In genomic region chr17:57549996-57550395, GRCh38 we compare ENCODE assay signal across 24 cellular contexts.
A peak's percentile ranks its signal among the peaks of the same experiment; 100 is the strongest.
DNase-seq lines count a peak whose midpoint lies in the region; ATAC-seq, FAIRE-seq and TF ChIP-seq lines count a peak whose summit lies in the region.
"Had no signal": no experiment of that assay in that cellular context is flagged by ENCODE, and none has a peak within 500 bp of the region (broad histone marks: within the 10 kb centered on the region; RNA-seq: fewer than 3 reads in every experiment).

No MANE protein-coding gene starts in this region.

- H3K36me3 ChIP-seq in HUES6 (ENCODE audit: control insufficient read depth, insufficient read depth, low read length) (no peaks in the 10 kb centered on the region), H1 (ENCODE audit: control insufficient read depth in 2 of 4, insufficient read depth in 4 of 4, low read length in 3 of 4) (peaks cover 0 to 2% (median 0%) of the 10 kb centered on the region in 4 experiments; a peak in 1 of 8 replicates), neuronal stem cell (replicated peaks in 1 of 2; ENCODE audit: control insufficient read depth in 2 of 2, insufficient read depth in 2 of 2, low read length in 2 of 2) (no peaks in the 10 kb centered on the region)
- H3K36me3 ChIP-seq: breast epithelium, sigmoid colon had no signal

- 76% methylated on average over 10 of the region's 10 CpGs; no CpG with 5 or more reads in 1 of the 2 experiments for WGBS in H1 (ENCODE audit: extremely low coverage in 1 of 2, insufficient coverage in 1 of 2, insufficient read length in 1 of 2, insufficient replicate concordance in 2 of 2, low coverage in 1 of 2, low lambda C conversion rate in 2 of 2, missing lambda C conversion rate in 1 of 2), 2 experiments
- no CpG with 5 or more reads among the region's 10 CpGs for WGBS in neuronal stem cell (ENCODE audit: extremely low coverage in 2 of 2, insufficient read length in 2 of 2, insufficient replicate concordance in 1 of 2), 2 donors

- no peak for TF ChIP-seq RAD21 in H1 (IDR thresholded peaks at IDR 0.05 in 1 of 2, conservative IDR thresholded peaks at IDR 0.05 in 1 of 2; ENCODE audit: low read depth in 2 of 2, low read length in 2 of 2)

- no peak overlapping the region for H3K4me3 Mint-ChIP-seq in CD4-positive, alpha-beta T cell
- H3K4me3 Mint-ChIP-seq: T-helper 2 cell treated with Interferon-gamma antibody and Interleukin-4, amounts not matched to agents 5 μg/mL and 100 μg/mL, for 36 hours had no signal

- no peaks in the 10 kb centered on the region for H3K27me3 Mint-ChIP-seq in CD4-positive, alpha-beta T cell

- H2BK120ac ChIP-seq in H1 (replicated peaks; ENCODE audit: low read depth, low read length): no peak overlapping the region
- H2BK120ac ChIP-seq in neuronal stem cell (ENCODE audit: low read depth, low read length): no peak overlapping the region

- H3K4me1 Mint-ChIP-seq in CD4-positive, alpha-beta T cell (ENCODE audit: low read depth): peaks cover 63% of the 10 kb centered on the region

- H2BK15ac ChIP-seq in H1 (ENCODE audit: low read length) (no peak overlapping the region), neuronal stem cell (ENCODE audit: low read length) (no peak overlapping the region)

- POLR2A ChIA-PET in H1 (lab: Charles Lee; ENCODE audit: partially characterized antibody): interaction anchor here (1.1 to 1.5 kb wide), 2 partner anchors 12 to 32 kb away, joined by 3 to 5 read pairs; no protein-coding TSS in a partner anchor
- POLR2A ChIA-PET in CD4-positive, alpha-beta T cell (lab: Charles Lee): no interaction called here

- TF ChIP-seq CTCF in H1 (IDR thresholded peaks at IDR 0.05; ENCODE audit: control extremely low read depth in 1 of 3, insufficient read depth in 1 of 3, low read depth in 1 of 3, low read length in 3 of 3): no peak
- TF ChIP-seq CTCF in CD4-positive, alpha-beta T cell (IDR thresholded peaks at IDR 0.05): no peak

- TF ChIP-seq POLR2A in H1 (IDR thresholded peaks at IDR 0.05; ENCODE audit: control extremely low read depth in 1 of 2, low read depth in 2 of 2, low read length in 2 of 2): no peak

- H4K91ac ChIP-seq in H1 (replicated peaks; ENCODE audit: insufficient read length, low read length) (no peak overlapping the region), neuronal stem cell (ENCODE audit: low read depth, low read length, poor library complexity) (no peak overlapping the region)

- peaks cover 4% of the 10 kb centered on the region; the same call in 1 of the 2 replicates for H3K79me1 ChIP-seq in H1 (ENCODE audit: low read depth, low read length)
- H3K79me1 ChIP-seq in neuronal stem cell (ENCODE audit: low read depth, low read length): peaks cover 5% of the 10 kb centered on the region

- H3K4me3 ChIP-seq in HUES6 (ENCODE audit: low read depth, low read length) (no peak overlapping the region), H1 (ENCODE audit: extremely low read depth in 1 of 4, insufficient read depth in 2 of 4, low read depth in 3 of 4, low read length in 4 of 4) (no peak overlapping the region), neuronal stem cell (ENCODE audit: low read length in 2 of 2) (no peak overlapping the region)
- H3K4me3 ChIP-seq: breast epithelium, coronary artery, lung, sigmoid colon, SK-N-MC had no signal

- H3K4ac ChIP-seq in H1 (replicated peaks; ENCODE audit: insufficient read length, low read depth, low read length) (no peak overlapping the region), neuronal stem cell (ENCODE audit: low read length) (no peak overlapping the region)

- H2AK5ac ChIP-seq in H1 (ENCODE audit: low read depth, low read length) (no peak overlapping the region), neuronal stem cell (ENCODE audit: low read depth, low read length) (no peak overlapping the region)

- peaks cover 0 to 5% of the 10 kb centered on the region in 2 experiments; a peak in 1 of 4 replicates for H3K79me2 ChIP-seq in H1 (ENCODE audit: control insufficient read depth in 1 of 2, insufficient read depth in 2 of 2, low read length in 2 of 2)

- DNase-seq in NCI-H82 treated with DMSO at 0.1 percent for 48 hours (lab: John Stamatoyannopoulos, UW; ENCODE audit: unreplicated experiment): peak; percentile 32
- no peak for DNase-seq in H1 (ENCODE audit: low read depth in 1 of 2, low spot score in 2 of 2)
- no peak for DNase-seq in neuronal stem cell (ENCODE audit: low spot score)
- no peak for DNase-seq in activated T-cell treated with anti-CD3 and anti-CD28 coated beads for 4 hours
- no peak for DNase-seq in urothelium cell line (ENCODE audit: low spot score)
- no peak for DNase-seq in CD4-positive, alpha-beta T cell
- DNase-seq: activated CD4-positive, alpha-beta T cell treated with anti-CD3 and anti-CD28 coated beads, Interleukin-2, amount 50 U/mL, for 4 hours; activated CD8-positive, alpha-beta memory T cell treated with anti-CD3 and anti-CD28 coated beads, Interleukin-2, amount 50 U/mL, for 48 hours; activated effector memory CD4-positive, alpha-beta T cell treated with anti-CD3 and anti-CD28 coated beads, Interleukin-2, amount 50 U/mL, for 16 hours; H9; Kasumi-1; NCI-H2029 treated with DMSO at 0.1 percent for 48 hours; NCI-H510A; RPMI8226; sigmoid colon; stimulated activated CD4-positive, alpha-beta T cell treated with anti-CD3 and anti-CD28 coated beads, Interleukin-15, amount 100 ng/mL, for 24 hours had no signal

- ATAC-seq in HG03354 (IDR thresholded peaks at IDR 0.05; ENCODE audit: poor library complexity, severe bottlenecking, unreplicated experiment): no peak
- no peak for ATAC-seq in CD4-positive, alpha-beta T cell (ENCODE audit: poor library complexity)

- H3K23ac ChIP-seq in H1 (ENCODE audit: insufficient read length) (no peak overlapping the region), neuronal stem cell (ENCODE audit: low read depth, low read length, poor library complexity) (no peak overlapping the region)

- H3K27ac ChIP-seq in HUES6 (ENCODE audit: low read depth, low read length) (no peak overlapping the region), H1 (ENCODE audit: low read depth, low read length) (no peak overlapping the region), neuronal stem cell (replicated peaks; ENCODE audit: low read length) (peak overlapping the region; percentile 47)
- H3K27ac ChIP-seq in CD4-positive, alpha-beta T cell (ENCODE audit: low read depth, low read length): no peak overlapping the region
- H3K27ac ChIP-seq: breast epithelium, coronary artery, sigmoid colon, SK-N-MC had no signal

- H3K9ac ChIP-seq in HUES6 (ENCODE audit: low read length): peak overlapping the region; percentile 22
- no peak overlapping the region for H3K9ac ChIP-seq in H1 (replicated peaks in 1 of 4; ENCODE audit: extremely low read depth in 1 of 4, low read depth in 3 of 4, low read length in 3 of 4)
- no peak overlapping the region for H3K9ac ChIP-seq in neuronal stem cell (ENCODE audit: low read depth, low read length, poor library complexity)

- no peaks in the 10 kb centered on the region for H3K36me3 Mint-ChIP-seq in CD4-positive, alpha-beta T cell (ENCODE audit: low read depth)

- H3K9me3 ChIP-seq in HUES6 (ENCODE audit: control insufficient read depth, insufficient read depth, low read depth, low read length): no peaks in the 10 kb centered on the region
- H3K9me3 ChIP-seq in H1 (ENCODE audit: insufficient read depth in 2 of 2, low read depth in 1 of 2, low read length in 1 of 2): no peaks in the 10 kb centered on the region
- no peaks in the 10 kb centered on the region for H3K9me3 ChIP-seq in neuronal stem cell (replicated peaks in 1 of 2; ENCODE audit: control insufficient read depth in 2 of 2, insufficient read depth in 1 of 2, low read depth in 1 of 2, low read length in 2 of 2)
- no peaks in the 10 kb centered on the region for H3K9me3 ChIP-seq in CD4-positive, alpha-beta T cell (ENCODE audit: control insufficient read depth, low read length)
- H3K9me3 ChIP-seq: breast epithelium, sigmoid colon had no signal

- H3K27ac Mint-ChIP-seq in CD4-positive, alpha-beta T cell: no peak overlapping the region
- H3K27ac Mint-ChIP-seq: T-helper 2 cell treated with Interferon-gamma antibody and Interleukin-4, amounts not matched to agents 5 μg/mL and 100 μg/mL, for 36 hours had no signal

- no peaks in the 10 kb centered on the region for H3K23me2 ChIP-seq in H1 (ENCODE audit: low read depth, low read length)

- peaks cover 93% of the 10 kb centered on the region for H3K4me1 ChIP-seq in HUES6 (ENCODE audit: control insufficient read depth, insufficient read depth, low read length)
- H3K4me1 ChIP-seq in H1 (replicated peaks in 1 of 4; ENCODE audit: control insufficient read depth in 3 of 4, insufficient read depth in 4 of 4, low read length in 3 of 4): peaks cover 14 to 52% (median 28%) of the 10 kb centered on the region in 4 experiments
- H3K4me1 ChIP-seq in neuronal stem cell (ENCODE audit: control insufficient read depth in 2 of 2, insufficient read depth in 1 of 2, low read depth in 1 of 2, low read length in 2 of 2): peaks cover 65 to 69% of the 10 kb centered on the region in 2 donors
- H3K4me1 ChIP-seq: breast epithelium had no signal

- TF ChIP-seq EP300 in H1 (IDR thresholded peaks at IDR 0.05; ENCODE audit: borderline replicate concordance in 1 of 2, low read depth in 2 of 2, low read length in 2 of 2): no peak

- H4K8ac ChIP-seq in H1 (ENCODE audit: extremely low read depth, insufficient read depth, low read length) (no peak overlapping the region), neuronal stem cell (ENCODE audit: low read depth, low read length) (no peak overlapping the region)

- 0 out of 4 replicates have a peak overlapping the region, but pooled peaks of 1 of the 2 experiments have one; percentile 2 for H3K4me2 ChIP-seq in H1 (ENCODE audit: insufficient read depth in 1 of 2, low read depth in 2 of 2, low read length in 2 of 2)
- H3K4me2 ChIP-seq in neuronal stem cell (ENCODE audit: insufficient read depth, low read length, poor library complexity, severe bottlenecking): no peak overlapping the region

- CTCF ChIA-PET in H1 (lab: Charles Lee; ENCODE audit: partially characterized antibody): interaction anchor here (0.7 to 6.4 kb wide), 14 partner anchors 11 to 306 kb away, joined by 3 to 98 read pairs (median 4); no protein-coding TSS in a partner anchor
- CTCF ChIA-PET in CD4-positive, alpha-beta T cell (lab: Charles Lee): no interaction called here

- no peak overlapping the region for H3K14ac ChIP-seq in H1 (ENCODE audit: insufficient read length)
- no peak overlapping the region for H3K14ac ChIP-seq in neuronal stem cell (ENCODE audit: low read length)

- H4K5ac ChIP-seq in H1 (ENCODE audit: insufficient read length, low read depth, low read length): no peak overlapping the region

- H2BK5ac ChIP-seq in H1 (ENCODE audit: low read depth, low read length): 0 out of 2 replicates have a peak overlapping the region, but pooled peaks have one; percentile 6
- no peak overlapping the region for H2BK5ac ChIP-seq in neuronal stem cell (ENCODE audit: low read length)

- FAIRE-seq in H1 (lab: Jason Lieb, UNC) (no peak), urothelium cell line (lab: Jason Lieb, UNC) (no peak)
- FAIRE-seq: GM18507 had no signal

- no peaks in the 10 kb centered on the region for H3K9me3 Mint-ChIP-seq in CD4-positive, alpha-beta T cell
- H3K9me3 Mint-ChIP-seq: H9; T-helper 2 cell treated with Interferon-gamma antibody and Interleukin-4, amounts not matched to agents 5 μg/mL and 100 μg/mL, for 36 hours had no signal

- H3K56ac ChIP-seq in H1 (replicated peaks; ENCODE audit: insufficient read length, low read depth, low read length): no peak overlapping the region

- 0 out of 2 replicates have a peak overlapping the region, but pooled peaks have one; percentile 23 for H2BK20ac ChIP-seq in H1 (ENCODE audit: low read length)

- H3K18ac ChIP-seq in H1 (ENCODE audit: extremely low read depth, low read length): no peak overlapping the region
- peak overlapping the region; percentile 29 for H3K18ac ChIP-seq in neuronal stem cell (ENCODE audit: low read length)

- H2BK12ac ChIP-seq in H1 (ENCODE audit: low read depth, low read length) (no peak overlapping the region), neuronal stem cell (ENCODE audit: low read length) (no peak overlapping the region)

- intact Hi-C loops in CD4-positive, alpha-beta T cell (cut with DNase I, micrococcal nuclease): no loop called here

- H3K27me3 ChIP-seq in HUES6 (ENCODE audit: control insufficient read depth, insufficient read depth, low read length) (no peaks in the 10 kb centered on the region), H1 (replicated peaks in 1 of 4; ENCODE audit: control insufficient read depth in 3 of 4, extremely low read depth in 1 of 4, insufficient read depth in 3 of 4, low read length in 3 of 4) (no peaks in the 10 kb centered on the region), neuronal stem cell (ENCODE audit: control insufficient read depth in 3 of 3, insufficient read depth in 3 of 3, low read depth in 1 of 3, low read length in 3 of 3) (no peaks in the 10 kb centered on the region)
- H3K27me3 ChIP-seq in CD4-positive, alpha-beta T cell (ENCODE audit: control insufficient read depth, insufficient read depth, low read length): no peaks in the 10 kb centered on the region
- H3K27me3 ChIP-seq: breast epithelium, sigmoid colon had no signal

- no peak overlapping the region for H2AFZ ChIP-seq in H1 (ENCODE audit: low read length)
- no peak overlapping the region for H2AFZ ChIP-seq in neuronal stem cell (ENCODE audit: low read length)

- peaks cover 8 to 10% of the 10 kb centered on the region in 2 experiments for H4K20me1 ChIP-seq in H1 (replicated peaks in 1 of 2; ENCODE audit: control insufficient read depth in 1 of 2, insufficient read depth in 2 of 2, low read length in 2 of 2)
